In genomic region chr21:46559291-46559983, GRCh38 we compare ENCODE assay signal across 8 cellular contexts. TPM values are rescaled to one million over a fixed set of nuclear protein-coding genes. Genes with fewer than 3 reads are reported as not detected.
DNase-seq lines count a peak whose midpoint lies in the region; ATAC-seq, FAIRE-seq and TF ChIP-seq lines count a peak whose summit lies in the region.

No MANE protein-coding gene starts in this region.

- H3K4me1 Mint-ChIP-seq in dendritic cell treated with granulocyte-macrophage colony-stimulating factor and Interleukin-4, amounts not matched to agents 40 ng/mL and 50 ng/mL, for 4 days (ENCODE audit: low read depth), result no peaks in the 10 kb centered on the region

- TF ChIP-seq POLR2A in GM12892 (IDR thresholded peaks at IDR 0.05; ENCODE audit: low read depth, low read length), result peak; percentile 29; the same call in 1 of the 2 replicates

- ATAC-seq in GM19328 (IDR thresholded peaks at IDR 0.05; ENCODE audit: unreplicated experiment), result no peak

- peak; percentile 73 for FAIRE-seq in GM12892 (lab: Jason Lieb, UNC)

- intact Hi-C loops in dendritic cell treated with granulocyte-macrophage colony-stimulating factor and Interleukin-4, amounts not matched to agents 40 ng/mL and 50 ng/mL, for 4 days (cut with micrococcal nuclease), result no loop called here

- peak overlapping the region; percentile 33 for H3K27ac Mint-ChIP-seq in dendritic cell treated with granulocyte-macrophage colony-stimulating factor and Interleukin-4, amounts not matched to agents 40 ng/mL and 50 ng/mL, for 4 days

- H3K27me3 Mint-ChIP-seq in dendritic cell treated with granulocyte-macrophage colony-stimulating factor and Interleukin-4, amounts not matched to agents 40 ng/mL and 50 ng/mL, for 4 days, result no peaks in the 10 kb centered on the region

- H3K4me3 Mint-ChIP-seq in dendritic cell treated with granulocyte-macrophage colony-stimulating factor and Interleukin-4, amounts not matched to agents 40 ng/mL and 50 ng/mL, for 4 days, result no peak overlapping the region

- H3K9me3 Mint-ChIP-seq in dendritic cell treated with granulocyte-macrophage colony-stimulating factor and Interleukin-4, amounts not matched to agents 40 ng/mL and 50 ng/mL, for 4 days, result no peaks in the 10 kb centered on the region

- no peak for DNase-seq in GM12892 (ENCODE audit: insufficient read length)
- DNase-seq in activated CD4-positive, alpha-beta T cell treated with anti-CD3 and anti-CD28 coated beads for 4 hours, result peak; percentile 51 to 64
- peak; percentile 45 to 46 for DNase-seq in stimulated activated CD4-positive, alpha-beta T cell treated with anti-CD3 and anti-CD28 coated beads, Interleukin-1b, Interleukin-23, amount 100 ng/mL, for 4 hours (ENCODE audit: low read depth in 2 of 2)
- DNase-seq in KG1 (lab: John Stamatoyannopoulos, UW), result no peak
- no peak for DNase-seq in NCI-H1694 treated with DMSO at 0.1 percent for 48 hours (lab: John Stamatoyannopoulos, UW)
- DNase-seq in NCI-H1092 treated with DMSO at 0.1 percent for 48 hours (lab: John Stamatoyannopoulos, UW), result no peak

- peaks cover 100% of the 10 kb centered on the region for H3K36me3 Mint-ChIP-seq in dendritic cell treated with granulocyte-macrophage colony-stimulating factor and Interleukin-4, amounts not matched to agents 40 ng/mL and 50 ng/mL, for 4 days (ENCODE audit: low read depth)

RNA-seq across cellular contexts. Expression of gene S100B, which starts 45.4 kb away (rescaled TPM):
- polyA plus RNA-seq in GM12892 (2012; ENCODE audit: missing spikeins), result not detected

Comparison
In these comparisons a context has a peak if more than half of its experiments do, and no peak if none do; other contexts are left out.
1. DNase-seq: peak in activated CD4-positive, alpha-beta T cell treated with anti-CD3 and anti-CD28 coated beads for 4 hours (2 of 2) and stimulated activated CD4-positive, alpha-beta T cell treated with anti-CD3 and anti-CD28 coated beads, Interleukin-1b, Interleukin-23, amount 100 ng/mL, for 4 hours (2 of 2); none in GM12892 (single experiment), KG1 (single experiment), NCI-H1694 treated with DMSO at 0.1 percent for 48 hours (single experiment) and NCI-H1092 treated with DMSO at 0.1 percent for 48 hours (single experiment).